Comparison of ENCODE assay signal across 1 cellular context in the genomic region with DNA sequence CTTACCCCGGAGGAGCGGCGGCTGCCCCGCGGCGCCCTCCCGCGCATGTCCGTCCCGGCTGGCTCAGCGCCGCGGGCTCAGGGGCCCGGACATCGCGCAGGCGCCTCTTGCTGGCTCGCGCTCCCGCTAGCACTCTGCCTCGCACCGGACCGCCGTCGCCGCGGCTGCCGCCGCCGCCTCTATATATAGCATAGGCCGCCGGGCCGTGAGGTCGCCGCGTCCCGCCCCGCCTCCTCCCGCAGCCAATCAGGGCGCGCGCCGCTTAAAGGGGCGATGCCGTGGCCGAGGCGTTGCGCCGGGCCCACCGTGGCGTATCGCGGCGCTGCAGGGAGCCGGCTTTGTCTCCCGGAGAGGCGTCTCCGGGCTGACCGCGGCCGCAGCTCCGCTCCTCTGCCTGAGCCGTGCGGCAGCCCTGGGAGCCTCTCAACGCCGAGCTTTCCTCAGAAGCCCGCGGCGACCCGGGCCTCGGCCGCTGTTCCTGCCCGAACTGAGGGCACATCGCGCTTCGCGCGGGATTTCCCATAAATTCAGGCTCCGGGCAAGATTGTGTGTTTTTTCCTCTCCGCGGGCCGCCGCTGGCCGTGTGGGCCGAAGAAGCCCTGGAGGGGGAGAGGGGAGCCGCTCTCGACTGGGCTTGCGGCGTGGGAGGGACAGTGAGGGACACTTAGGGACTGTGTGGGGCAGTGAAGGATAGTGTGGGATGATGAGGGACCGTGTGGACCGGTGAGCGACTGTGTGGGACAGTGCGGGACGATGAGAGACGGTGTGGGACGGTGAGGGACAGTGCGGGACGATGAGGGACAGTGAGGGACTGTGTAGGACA.
TF ChIP-seq lines count a peak whose summit lies in the region.

A gene with protein sequence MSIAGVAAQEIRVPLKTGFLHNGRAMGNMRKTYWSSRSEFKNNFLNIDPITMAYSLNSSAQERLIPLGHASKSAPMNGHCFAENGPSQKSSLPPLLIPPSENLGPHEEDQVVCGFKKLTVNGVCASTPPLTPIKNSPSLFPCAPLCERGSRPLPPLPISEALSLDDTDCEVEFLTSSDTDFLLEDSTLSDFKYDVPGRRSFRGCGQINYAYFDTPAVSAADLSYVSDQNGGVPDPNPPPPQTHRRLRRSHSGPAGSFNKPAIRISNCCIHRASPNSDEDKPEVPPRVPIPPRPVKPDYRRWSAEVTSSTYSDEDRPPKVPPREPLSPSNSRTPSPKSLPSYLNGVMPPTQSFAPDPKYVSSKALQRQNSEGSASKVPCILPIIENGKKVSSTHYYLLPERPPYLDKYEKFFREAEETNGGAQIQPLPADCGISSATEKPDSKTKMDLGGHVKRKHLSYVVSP (minus strand): TSS at position 157 of the 823 bp plus-strand sequence. CDS start 10,690 bp downstream, outside the sequence.

TF ChIP-seq in HepG2, 621 proteins besides CTCF, POLR2A, EP300 and RAD21 (continued from another document and continues in another):
- TF ChIP-seq, protein P1, sequence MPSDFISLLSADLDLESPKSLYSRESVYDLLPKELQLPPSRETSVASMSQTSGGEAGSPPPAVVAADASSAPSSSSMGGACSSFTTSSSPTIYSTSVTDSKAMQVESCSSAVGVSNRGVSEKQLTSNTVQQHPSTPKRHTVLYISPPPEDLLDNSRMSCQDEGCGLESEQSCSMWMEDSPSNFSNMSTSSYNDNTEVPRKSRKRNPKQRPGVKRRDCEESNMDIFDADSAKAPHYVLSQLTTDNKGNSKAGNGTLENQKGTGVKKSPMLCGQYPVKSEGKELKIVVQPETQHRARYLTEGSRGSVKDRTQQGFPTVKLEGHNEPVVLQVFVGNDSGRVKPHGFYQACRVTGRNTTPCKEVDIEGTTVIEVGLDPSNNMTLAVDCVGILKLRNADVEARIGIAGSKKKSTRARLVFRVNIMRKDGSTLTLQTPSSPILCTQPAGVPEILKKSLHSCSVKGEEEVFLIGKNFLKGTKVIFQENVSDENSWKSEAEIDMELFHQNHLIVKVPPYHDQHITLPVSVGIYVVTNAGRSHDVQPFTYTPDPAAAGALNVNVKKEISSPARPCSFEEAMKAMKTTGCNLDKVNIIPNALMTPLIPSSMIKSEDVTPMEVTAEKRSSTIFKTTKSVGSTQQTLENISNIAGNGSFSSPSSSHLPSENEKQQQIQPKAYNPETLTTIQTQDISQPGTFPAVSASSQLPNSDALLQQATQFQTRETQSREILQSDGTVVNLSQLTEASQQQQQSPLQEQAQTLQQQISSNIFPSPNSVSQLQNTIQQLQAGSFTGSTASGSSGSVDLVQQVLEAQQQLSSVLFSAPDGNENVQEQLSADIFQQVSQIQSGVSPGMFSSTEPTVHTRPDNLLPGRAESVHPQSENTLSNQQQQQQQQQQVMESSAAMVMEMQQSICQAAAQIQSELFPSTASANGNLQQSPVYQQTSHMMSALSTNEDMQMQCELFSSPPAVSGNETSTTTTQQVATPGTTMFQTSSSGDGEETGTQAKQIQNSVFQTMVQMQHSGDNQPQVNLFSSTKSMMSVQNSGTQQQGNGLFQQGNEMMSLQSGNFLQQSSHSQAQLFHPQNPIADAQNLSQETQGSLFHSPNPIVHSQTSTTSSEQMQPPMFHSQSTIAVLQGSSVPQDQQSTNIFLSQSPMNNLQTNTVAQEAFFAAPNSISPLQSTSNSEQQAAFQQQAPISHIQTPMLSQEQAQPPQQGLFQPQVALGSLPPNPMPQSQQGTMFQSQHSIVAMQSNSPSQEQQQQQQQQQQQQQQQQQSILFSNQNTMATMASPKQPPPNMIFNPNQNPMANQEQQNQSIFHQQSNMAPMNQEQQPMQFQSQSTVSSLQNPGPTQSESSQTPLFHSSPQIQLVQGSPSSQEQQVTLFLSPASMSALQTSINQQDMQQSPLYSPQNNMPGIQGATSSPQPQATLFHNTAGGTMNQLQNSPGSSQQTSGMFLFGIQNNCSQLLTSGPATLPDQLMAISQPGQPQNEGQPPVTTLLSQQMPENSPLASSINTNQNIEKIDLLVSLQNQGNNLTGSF (CRISPR knock-in tag; IDR thresholded peaks at IDR 0.05): 0 out of 2 replicates have a peak, but pooled peaks have one; percentile 28
- TF ChIP-seq SNRNP70 (IDR thresholded peaks at IDR 0.05; ENCODE audit: low read depth, low read length) (no peak), CBX5 (CRISPR knock-in tag; IDR thresholded peaks at IDR 0.05; ENCODE audit: borderline replicate concordance) (no peak), ELF3 (CRISPR knock-in tag; IDR thresholded peaks at IDR 0.05) (peak; percentile 28; the same call in 1 of the 2 replicates), ZNF747 (CRISPR knock-in tag; IDR thresholded peaks at IDR 0.05; ENCODE audit: borderline replicate concordance) (peak; percentile 81; the same call in 1 of the 2 replicates), MTA1 (CRISPR knock-in tag; IDR thresholded peaks at IDR 0.05; ENCODE audit: borderline replicate concordance) (no peak), FOSL1 (CRISPR knock-in tag; IDR thresholded peaks at IDR 0.05; ENCODE audit: borderline replicate concordance) (no peak), ZNF724P (CRISPR knock-in tag; IDR thresholded peaks at IDR 0.05; ENCODE audit: borderline replicate concordance) (peak; percentile 66), ZNF557 (CRISPR knock-in tag; IDR thresholded peaks at IDR 0.05) (no peak), ZNF891 (CRISPR knock-in tag; IDR thresholded peaks at IDR 0.05) (no peak; the same call in 1 of the 2 replicates), ZFP41 (CRISPR knock-in tag; IDR thresholded peaks at IDR 0.05; ENCODE audit: borderline replicate concordance) (no peak), ZNF564 (CRISPR knock-in tag; IDR thresholded peaks at IDR 0.05) (peak; percentile 60; the same call in 1 of the 2 replicates), ZNF367 (CRISPR knock-in tag; IDR thresholded peaks at IDR 0.05; ENCODE audit: borderline replicate concordance) (0 out of 2 replicates have a peak, but pooled peaks have one; percentile 16), SMARCC2 (IDR thresholded peaks at IDR 0.05) (no peak), SALL1 (CRISPR knock-in tag; IDR thresholded peaks at IDR 0.05) (peak; percentile 76), PITX1 (CRISPR knock-in tag; IDR thresholded peaks at IDR 0.05) (no peak), ZNF260 (CRISPR knock-in tag; IDR thresholded peaks at IDR 0.05; ENCODE audit: borderline replicate concordance, low read depth) (no peak), AGO2 (optimal IDR thresholded peaks at IDR 0.05; ENCODE audit: low read depth, low read length) (peak; percentile 97), ZNF121 (CRISPR knock-in tag; IDR thresholded peaks at IDR 0.05) (0 out of 2 replicates have a peak, but pooled peaks have one; percentile 2), GATAD1 (CRISPR knock-in tag; IDR thresholded peaks at IDR 0.05) (no peak), DNMT3B (CRISPR knock-in tag; conservative IDR thresholded peaks at IDR 0.05) (no peak), ZNF468 (CRISPR knock-in tag; IDR thresholded peaks at IDR 0.05) (no peak), ZNF879 (CRISPR knock-in tag; IDR thresholded peaks at IDR 0.05) (no peak), KLF9 (CRISPR knock-in tag; IDR thresholded peaks at IDR 0.05; ENCODE audit: low read depth) (no peak), PHF8 (CRISPR knock-in tag; IDR thresholded peaks at IDR 0.05) (peak; percentile 76), ZNF552 (CRISPR knock-in tag; IDR thresholded peaks at IDR 0.05; ENCODE audit: borderline replicate concordance) (no peak), MBNL3 (CRISPR knock-in tag; conservative IDR thresholded peaks at IDR 0.05) (no peak), FOXP1 (IDR thresholded peaks at IDR 0.05) (no peak), FOXP1 (CRISPR knock-in tag; IDR thresholded peaks at IDR 0.05) (no peak), POLR2AphosphoS5 (IDR thresholded peaks at IDR 0.05; ENCODE audit: low read depth, low read length) (peak; percentile 89), REL (CRISPR knock-in tag; conservative IDR thresholded peaks at IDR 0.05) (peak; percentile 89), ZNF124 (CRISPR knock-in tag; IDR thresholded peaks at IDR 0.05) (no peak; the same call in 1 of the 2 replicates), POGZ (CRISPR knock-in tag; IDR thresholded peaks at IDR 0.05) (0 out of 2 replicates have a peak, but pooled peaks have one; percentile 41), KDM3A (CRISPR knock-in tag; IDR thresholded peaks at IDR 0.05; ENCODE audit: low read depth) (peak; percentile 64), NONO (IDR thresholded peaks at IDR 0.05) (no peak), NONO (CRISPR knock-in tag; conservative IDR thresholded peaks at IDR 0.05) (peak; percentile 51; the same call in 1 of the 2 replicates), GTF3A (CRISPR knock-in tag; conservative IDR thresholded peaks at IDR 0.05) (no peak), KDM4B (CRISPR knock-in tag; IDR thresholded peaks at IDR 0.05) (no peak), HDAC2 (CRISPR knock-in tag; IDR thresholded peaks at IDR 0.05) (peak; percentile 58; the same call in 1 of the 2 replicates), JARID2 (CRISPR knock-in tag; IDR thresholded peaks at IDR 0.05; ENCODE audit: insufficient replicate concordance) (no peak), RFX3 (CRISPR knock-in tag; IDR thresholded peaks at IDR 0.05) (no peak), ZNF24 (IDR thresholded peaks at IDR 0.05) (no peak), ZNF143 (CRISPR knock-in tag; IDR thresholded peaks at IDR 0.05) (peak; percentile 44), NFRKB (IDR thresholded peaks at IDR 0.05) (no peak), THYN1 (CRISPR knock-in tag; IDR thresholded peaks at IDR 0.05; ENCODE audit: borderline replicate concordance, low read depth) (0 out of 2 replicates have a peak, but pooled peaks have one; percentile 63), MIER2 (CRISPR knock-in tag; IDR thresholded peaks at IDR 0.05) (no peak), ELF1 (CRISPR knock-in tag; IDR thresholded peaks at IDR 0.05) (no peak), SRF (IDR thresholded peaks at IDR 0.05; ENCODE audit: low read depth, low read length) (no peak), HMGA1 (CRISPR knock-in tag; conservative IDR thresholded peaks at IDR 0.05) (no peak), TRIM24 (CRISPR knock-in tag; IDR thresholded peaks at IDR 0.05) (no peak), MAFK (conservative IDR thresholded peaks at IDR 0.05 in 1 of 2, IDR thresholded peaks at IDR 0.05 in 1 of 2; ENCODE audit: low read length in 2 of 2) (no peak), THAP11 (CRISPR knock-in tag; IDR thresholded peaks at IDR 0.05) (peak; percentile 69), ATF7-NPFF (CRISPR knock-in tag; IDR thresholded peaks at IDR 0.05; ENCODE audit: low read depth) (no peak), PAF1 (CRISPR knock-in tag; IDR thresholded peaks at IDR 0.05) (peak; percentile 81), ADNP (CRISPR knock-in tag; IDR thresholded peaks at IDR 0.05) (no peak), GATAD2A (CRISPR knock-in tag; IDR thresholded peaks at IDR 0.05) (no peak), NFIB (CRISPR knock-in tag; IDR thresholded peaks at IDR 0.05; ENCODE audit: borderline replicate concordance) (no peak), ZNF644 (CRISPR knock-in tag; IDR thresholded peaks at IDR 0.05; ENCODE audit: low read depth) (no peak), XBP1 (CRISPR knock-in tag; IDR thresholded peaks at IDR 0.05) (no peak; the same call in 1 of the 2 replicates), ZNF33B (CRISPR knock-in tag; IDR thresholded peaks at IDR 0.05) (no peak; the same call in 1 of the 2 replicates), U2AF1 (optimal IDR thresholded peaks at IDR 0.05; ENCODE audit: low read depth, low read length) (peak; percentile 24)
- TF ChIP-seq, protein P2, sequence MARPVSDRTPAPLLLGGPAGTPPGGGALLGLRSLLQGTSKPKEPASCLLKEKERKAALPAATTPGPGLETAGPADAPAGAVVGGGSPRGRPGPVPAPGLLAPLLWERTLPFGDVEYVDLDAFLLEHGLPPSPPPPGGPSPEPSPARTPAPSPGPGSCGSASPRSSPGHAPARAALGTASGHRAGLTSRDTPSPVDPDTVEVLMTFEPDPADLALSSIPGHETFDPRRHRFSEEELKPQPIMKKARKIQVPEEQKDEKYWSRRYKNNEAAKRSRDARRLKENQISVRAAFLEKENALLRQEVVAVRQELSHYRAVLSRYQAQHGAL (CRISPR knock-in tag; IDR thresholded peaks at IDR 0.05; ENCODE audit: not compliant biosample characterization): no peak
- TF ChIP-seq, protein P3, sequence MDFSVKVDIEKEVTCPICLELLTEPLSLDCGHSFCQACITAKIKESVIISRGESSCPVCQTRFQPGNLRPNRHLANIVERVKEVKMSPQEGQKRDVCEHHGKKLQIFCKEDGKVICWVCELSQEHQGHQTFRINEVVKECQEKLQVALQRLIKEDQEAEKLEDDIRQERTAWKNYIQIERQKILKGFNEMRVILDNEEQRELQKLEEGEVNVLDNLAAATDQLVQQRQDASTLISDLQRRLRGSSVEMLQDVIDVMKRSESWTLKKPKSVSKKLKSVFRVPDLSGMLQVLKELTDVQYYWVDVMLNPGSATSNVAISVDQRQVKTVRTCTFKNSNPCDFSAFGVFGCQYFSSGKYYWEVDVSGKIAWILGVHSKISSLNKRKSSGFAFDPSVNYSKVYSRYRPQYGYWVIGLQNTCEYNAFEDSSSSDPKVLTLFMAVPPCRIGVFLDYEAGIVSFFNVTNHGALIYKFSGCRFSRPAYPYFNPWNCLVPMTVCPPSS (IDR thresholded peaks at IDR 0.05): no peak
- TF ChIP-seq, protein P4, sequence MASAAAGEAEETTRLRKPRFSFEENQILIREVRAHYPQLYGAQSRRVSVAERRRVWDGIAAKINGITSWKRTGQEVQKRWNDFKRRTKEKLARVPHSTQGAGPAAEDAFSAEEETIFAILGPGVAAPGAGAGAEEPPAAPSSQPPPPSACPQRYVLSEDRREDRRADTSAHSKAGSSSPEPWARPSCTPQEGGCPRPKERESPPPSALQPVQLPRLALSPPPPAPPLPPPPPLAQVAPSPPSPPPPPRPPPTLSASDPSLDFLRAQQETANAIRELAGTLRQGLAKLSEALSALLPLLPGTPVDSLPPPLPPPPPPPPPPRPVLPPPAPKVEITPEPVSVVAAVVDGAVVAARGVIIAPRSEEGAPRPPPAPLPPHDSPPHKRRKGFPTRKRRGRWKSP (CRISPR knock-in tag; IDR thresholded peaks at IDR 0.05): peak; percentile 99
- TF ChIP-seq, protein P5, sequence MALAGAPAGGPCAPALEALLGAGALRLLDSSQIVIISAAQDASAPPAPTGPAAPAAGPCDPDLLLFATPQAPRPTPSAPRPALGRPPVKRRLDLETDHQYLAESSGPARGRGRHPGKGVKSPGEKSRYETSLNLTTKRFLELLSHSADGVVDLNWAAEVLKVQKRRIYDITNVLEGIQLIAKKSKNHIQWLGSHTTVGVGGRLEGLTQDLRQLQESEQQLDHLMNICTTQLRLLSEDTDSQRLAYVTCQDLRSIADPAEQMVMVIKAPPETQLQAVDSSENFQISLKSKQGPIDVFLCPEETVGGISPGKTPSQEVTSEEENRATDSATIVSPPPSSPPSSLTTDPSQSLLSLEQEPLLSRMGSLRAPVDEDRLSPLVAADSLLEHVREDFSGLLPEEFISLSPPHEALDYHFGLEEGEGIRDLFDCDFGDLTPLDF (CRISPR knock-in tag; IDR thresholded peaks at IDR 0.05): no peak; the same call in 1 of the 2 replicates
- TF ChIP-seq, protein P6, sequence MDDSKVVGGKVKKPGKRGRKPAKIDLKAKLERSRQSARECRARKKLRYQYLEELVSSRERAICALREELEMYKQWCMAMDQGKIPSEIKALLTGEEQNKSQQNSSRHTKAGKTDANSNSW (CRISPR knock-in tag; IDR thresholded peaks at IDR 0.05; ENCODE audit: borderline replicate concordance): peak; percentile 78; the same call in 1 of the 2 replicates
- TF ChIP-seq, protein P7, sequence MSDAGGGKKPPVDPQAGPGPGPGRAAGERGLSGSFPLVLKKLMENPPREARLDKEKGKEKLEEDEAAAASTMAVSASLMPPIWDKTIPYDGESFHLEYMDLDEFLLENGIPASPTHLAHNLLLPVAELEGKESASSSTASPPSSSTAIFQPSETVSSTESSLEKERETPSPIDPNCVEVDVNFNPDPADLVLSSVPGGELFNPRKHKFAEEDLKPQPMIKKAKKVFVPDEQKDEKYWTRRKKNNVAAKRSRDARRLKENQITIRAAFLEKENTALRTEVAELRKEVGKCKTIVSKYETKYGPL (CRISPR knock-in tag; IDR thresholded peaks at IDR 0.05): no peak; the same call in 1 of the 2 replicates
